18 cellular contexts compared by ENCODE assay signal in the genomic region with DNA sequence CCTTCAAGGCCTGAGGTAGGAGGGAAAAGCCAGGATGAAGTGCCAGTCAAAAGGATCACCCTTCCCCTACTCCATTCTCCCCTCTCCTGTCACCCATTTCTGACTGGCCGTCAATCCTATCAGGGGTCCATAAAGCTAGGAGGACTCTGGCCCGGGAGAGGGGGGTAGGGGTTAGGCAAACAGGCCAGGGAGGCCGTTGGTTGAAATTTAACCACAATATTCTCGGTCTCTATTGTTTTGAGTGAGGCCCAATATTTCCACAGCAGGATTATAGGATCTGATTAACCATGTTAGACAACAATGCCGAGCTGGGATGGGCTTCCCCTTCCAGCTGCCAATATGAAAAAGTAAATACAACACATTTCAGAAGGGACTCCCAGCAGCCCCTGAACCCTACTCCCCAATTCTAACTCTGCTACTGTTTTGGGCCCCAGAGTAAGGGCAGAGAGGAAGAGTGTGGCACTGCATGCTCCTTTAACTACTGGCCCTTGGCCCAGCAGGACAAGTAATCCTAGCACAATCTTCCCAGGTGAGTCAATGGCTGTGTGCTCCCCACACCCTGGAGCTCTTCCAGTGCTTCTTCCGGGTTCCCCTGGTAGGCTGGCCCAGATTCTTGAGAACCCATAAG. TPM values are rescaled to one million over a fixed set of nuclear protein-coding genes. Genes with fewer than 3 reads are reported as not detected.
A peak's percentile ranks its signal among the peaks of the same experiment; 100 is the strongest.
DNase-seq lines count a peak whose midpoint lies in the region; ATAC-seq and TF ChIP-seq lines count a peak whose summit lies in the region.
"Had no signal": no experiment of that assay in that cellular context is flagged by ENCODE, and none has a peak within 500 bp of the region (broad histone marks: within the 10 kb centered on the region; RNA-seq: fewer than 3 reads in every experiment).

No MANE protein-coding gene starts in this region.

- H3K27me3 ChIP-seq in MG63 = no peaks in the 10 kb centered on the region
- H3K27me3 ChIP-seq: BE2C had no signal

- no peaks in the 10 kb centered on the region for H3K36me3 ChIP-seq in MG63
- H3K36me3 ChIP-seq: BE2C had no signal

- ATAC-seq in GM18520 (IDR thresholded peaks at IDR 0.05; ENCODE audit: unreplicated experiment) = no peak
- ATAC-seq in GM21390 (IDR thresholded peaks at IDR 0.05; ENCODE audit: unreplicated experiment) = no peak

- peak; percentile 47 for DNase-seq in GM03348 (ENCODE audit: low spot score)
- DNase-seq in MG63 = peak; percentile 41
- DNase-seq in fibroblast of mammary gland (ENCODE audit: low read depth) = peak; percentile 55
- peak; percentile 31 for DNase-seq in posterior vena cava (ENCODE audit: low spot score)
- DNase-seq in NCI-H146 treated with DMSO at 0.1 percent for 48 hours (lab: John Stamatoyannopoulos, UW; ENCODE audit: unreplicated experiment) = no peak
- DNase-seq in OCI-M2 (lab: John Stamatoyannopoulos, UW; ENCODE audit: unreplicated experiment) = no peak
- DNase-seq: activated CD4-positive, CD25-positive, alpha-beta regulatory T cell; activated naive CD4-positive, alpha-beta T cell treated with Interleukin-2 at 50 U/mL for 16 hours; BE2C; DMS153; GOT3; NCI-H1092; NCI-H748 treated with DMSO at 0.1 percent for 48 hours had no signal

- intact Hi-C loops in posterior vena cava (cut with DNase I) = no loop called here

- H3K9me3 ChIP-seq in MG63 = no peaks in the 10 kb centered on the region
- H3K9me3 ChIP-seq: BE2C had no signal

- no peak for TF ChIP-seq CTCF in fibroblast of mammary gland (conservative IDR thresholded peaks at IDR 0.05; ENCODE audit: control insufficient read depth, insufficient read depth, low read depth, low read length)

- H3K4me3 ChIP-seq in MG63 = no peak overlapping the region
- H3K4me3 ChIP-seq in fibroblast of mammary gland (ENCODE audit: control insufficient read depth, low read depth, low read length) = no peak overlapping the region

RNA-seq across cellular contexts. Expression of a gene that starts 10.6 kb away (rescaled TPM):
- total RNA-seq in MG63 (2014; rRNA removed; shearing (Covaris generic); ENCODE audit: low replicate concordance) = 0.16 TPM in 1 of 2 replicates, not detected in the other
- not detected for total RNA-seq in posterior vena cava
- total RNA-seq: fibroblast of villous mesenchyme, lung microvascular endothelial cell, RPMI7951 had no signal

RNA-seq across cellular contexts. Expression of a gene that starts 30.0 kb away (rescaled TPM):
- total RNA-seq in MG63 (2014; rRNA removed; shearing (Covaris generic); ENCODE audit: low replicate concordance) = 0.03 TPM in 1 of 2 replicates, not detected in the other
- not detected for total RNA-seq in posterior vena cava
- total RNA-seq: fibroblast of villous mesenchyme, lung microvascular endothelial cell had no signal

Comparison
In these comparisons a context has a peak if more than half of its experiments do, and no peak if none do; other contexts are left out.
1. DNase-seq: peak in GM03348 (single experiment), MG63 (single experiment), fibroblast of mammary gland (single experiment) and posterior vena cava (single experiment); none in NCI-H146 treated with DMSO at 0.1 percent for 48 hours (single experiment) and OCI-M2 (single experiment).